ENCODE assay signal across 9 cellular contexts in genomic region chr19:15869109-15869555, GRCh38. TPM values are rescaled to one million over a fixed set of nuclear protein-coding genes. Genes with fewer than 3 reads are reported as not detected.
DNase-seq lines count a peak whose midpoint lies in the region; ATAC-seq, FAIRE-seq and TF ChIP-seq lines count a peak whose summit lies in the region.
"Had no signal": no experiment of that assay in that cellular context is flagged by ENCODE, and none has a peak within 500 bp of the region (broad histone marks: within the 10 kb centered on the region; RNA-seq: fewer than 3 reads in every experiment).

No MANE protein-coding gene starts in this region.

- H3K9me3 ChIP-seq in DOHH2 (ENCODE audit: control insufficient read depth, insufficient read depth, low read length) (no peaks in the 10 kb centered on the region), T-helper 17 cell (ENCODE audit: control insufficient read depth, low read length, poor library complexity, severe bottlenecking) (no peaks in the 10 kb centered on the region), HepG2 (ENCODE audit: low read length) (no peaks in the 10 kb centered on the region), tibial nerve (no peaks in the 10 kb centered on the region)

- peak; percentile 57 for TF ChIP-seq RAD21 in HepG2 (CRISPR knock-in tag; IDR thresholded peaks at IDR 0.05)

- peaks cover 14% of the 10 kb centered on the region for H3K4me1 ChIP-seq in DOHH2 (ENCODE audit: control insufficient read depth, low read length)
- H3K4me1 ChIP-seq in KMS-11 (ENCODE audit: low read depth, poor library complexity, severe bottlenecking), result no peaks in the 10 kb centered on the region
- 0 out of 2 replicates have a peak, but pooled peaks cover 12% of the 10 kb centered on the region for H3K4me1 ChIP-seq in HepG2 (ENCODE audit: insufficient read depth, low read length)
- peaks cover 0 to 5% (median 0%) of the 10 kb centered on the region in 4 donors for H3K4me1 ChIP-seq in tibial nerve

- no peak overlapping the region for H3K27ac ChIP-seq in DOHH2 (ENCODE audit: low read depth, low read length)
- H3K27ac ChIP-seq in KMS-11, result no peak overlapping the region
- no peak overlapping the region for H3K27ac ChIP-seq in HepG2 (ENCODE audit: extremely low read length, insufficient read depth, low read length)
- H3K27ac ChIP-seq in tibial nerve, result no peak overlapping the region

- H2AFZ ChIP-seq in KMS-11 (ENCODE audit: low read depth), result no peak overlapping the region
- no peak overlapping the region for H2AFZ ChIP-seq in HepG2 (ENCODE audit: low read length)

- H3K27me3 Mint-ChIP-seq in T-helper 17 cell, result peaks cover 14% of the 10 kb centered on the region

- intact Hi-C loops in HepG2 (cut with micrococcal nuclease; ENCODE audit: unreplicated experiment), result loop anchor here (1.0 kb wide), 1 partner anchor 240 kb away; no protein-coding TSS in a partner anchor

- WGBS in HepG2 (ENCODE audit: low lambda C conversion rate), result 2% methylated on average over 3 of the region's 3 CpGs
- 3% methylated on average over 3 of the region's 3 CpGs for WGBS in tibial nerve, 2 donors

- in situ Hi-C loops in HepG2 (cut with HindIII; ENCODE audit: extremely low pct_ligation_motif_present, low pct_unique_long_range_greater_than_20kb), result no loop called here

- peak; percentile 37 for TF ChIP-seq CTCF in DOHH2 (IDR thresholded peaks at IDR 0.05; ENCODE audit: low read depth, low read length, poor library complexity, severe bottlenecking)
- TF ChIP-seq CTCF in KMS-11 (conservative IDR thresholded peaks at IDR 0.05; ENCODE audit: low read depth, low read length), result peak; percentile 53; the same call in 1 of the 2 replicates
- TF ChIP-seq CTCF in bronchial epithelial cell (IDR thresholded peaks at IDR 0.05; ENCODE audit: insufficient read depth, low read length, severe bottlenecking), result peak; percentile 79
- TF ChIP-seq CTCF in HepG2 (CRISPR knock-in tag; IDR thresholded peaks at IDR 0.05), result peak; percentile 72
- peak; percentile 40 to 65 (median 51) for TF ChIP-seq CTCF in tibial nerve (IDR thresholded peaks at IDR 0.05)

- peak overlapping the region; percentile 5 for H3K4me3 Mint-ChIP-seq in T-helper 17 cell

- no peaks in the 10 kb centered on the region for H3K36me3 Mint-ChIP-seq in T-helper 17 cell (ENCODE audit: low read depth)

- ATAC-seq in T-helper 17 cell (peak; percentile 81), HepG2 (peak; percentile 93), HG02642 (IDR thresholded peaks at IDR 0.05; ENCODE audit: poor library complexity, unreplicated experiment) (no peak), HG02623 (IDR thresholded peaks at IDR 0.05; ENCODE audit: unreplicated experiment) (no peak)

- no peak overlapping the region for H3K27ac Mint-ChIP-seq in T-helper 17 cell

- FAIRE-seq in bronchial epithelial cell (lab: Jason Lieb, UNC), result peak; percentile 91
- peak; percentile 88 for FAIRE-seq in HepG2 (lab: Jason Lieb, UNC)

- no peaks in the 10 kb centered on the region for H3F3A ChIP-seq in DOHH2 (ENCODE audit: control insufficient read depth, insufficient read depth)

- no peaks in the 10 kb centered on the region for H3K79me2 ChIP-seq in DOHH2 (ENCODE audit: control insufficient read depth, low read length)
- H3K79me2 ChIP-seq in KMS-11 (ENCODE audit: insufficient read depth, low read depth), result no peaks in the 10 kb centered on the region
- H3K79me2 ChIP-seq in HepG2 (ENCODE audit: insufficient read depth, low read length), result no peaks in the 10 kb centered on the region

- TF ChIP-seq POLR2A in HepG2 (IDR thresholded peaks at IDR 0.05; ENCODE audit: insufficient read depth in 1 of 2, low read depth in 2 of 2, low read length in 2 of 2), result no peak
- TF ChIP-seq POLR2A in tibial nerve (IDR thresholded peaks at IDR 0.05), result no peak

- H3K4me3 ChIP-seq in DOHH2 (ENCODE audit: low read length) (no peak overlapping the region), KMS-11 (IDR thresholded peaks at IDR 0.05; ENCODE audit: insufficient read depth, low read depth, low read length) (no peak overlapping the region), bronchial epithelial cell (ENCODE audit: low read depth, low read length) (no peak overlapping the region), HepG2 (replicated peaks in 1 of 3; ENCODE audit: insufficient read depth in 1 of 3, low read depth in 2 of 3, low read length in 3 of 3) (no peak overlapping the region), tibial nerve (no peak overlapping the region)

- H3K4me1 Mint-ChIP-seq in T-helper 17 cell, result peaks cover 9% of the 10 kb centered on the region

- H3K36me3 ChIP-seq in DOHH2 (ENCODE audit: control insufficient read depth, low read length) (no peaks in the 10 kb centered on the region), KMS-11 (ENCODE audit: insufficient read depth) (no peaks in the 10 kb centered on the region), bronchial epithelial cell (ENCODE audit: control insufficient read depth, insufficient read depth, low read length) (no peaks in the 10 kb centered on the region), HepG2 (replicated peaks in 1 of 2; ENCODE audit: control insufficient read depth in 1 of 2, insufficient read depth in 2 of 2, low read length in 2 of 2) (no peaks in the 10 kb centered on the region), tibial nerve (no peaks in the 10 kb centered on the region)

- H3K4me2 ChIP-seq in DOHH2 (ENCODE audit: low read length) (no peak overlapping the region), KMS-11 (no peak overlapping the region), HepG2 (ENCODE audit: low read depth, low read length) (no peak overlapping the region)

- POLR2A ChIA-PET in HepG2 (lab: Yijun Ruan, JAX), result no interaction called here

- H3K9ac ChIP-seq in KMS-11 (no peak overlapping the region), HepG2 (ENCODE audit: insufficient read depth, low read depth, low read length) (no peak overlapping the region)

- TF ChIP-seq EP300 in HepG2 (IDR thresholded peaks at IDR 0.05; ENCODE audit: low read depth in 2 of 2, low read length in 2 of 2) (no peak), HepG2 (CRISPR knock-in tag; IDR thresholded peaks at IDR 0.05; ENCODE audit: borderline replicate concordance) (no peak), tibial nerve (IDR thresholded peaks at IDR 0.05) (no peak)

- peak in 1 of 3 donors; percentile 12 for DNase-seq in T-helper 17 cell
- peak; percentile 92 for DNase-seq in bronchial epithelial cell (ENCODE audit: low read depth)
- DNase-seq in HepG2 (ENCODE audit: low spot score), result peak; percentile 60
- peak in 1 of 2 donors; percentile 36 for DNase-seq in tibial nerve (ENCODE audit: low spot score in 2 of 2)

- no peaks in the 10 kb centered on the region for H3K9me2 ChIP-seq in DOHH2 (replicated peaks; ENCODE audit: control insufficient read depth, low read length)

- CTCF ChIA-PET in HepG2 (lab: Yijun Ruan, JAX; ENCODE audit: low intra/inter-chr PET ratio, low total read pairs), result interaction anchor here (1.4 kb wide), 1 partner anchor 240 kb away, joined by 12 read pairs; no protein-coding TSS in a partner anchor

- no peaks in the 10 kb centered on the region for H4K20me1 ChIP-seq in DOHH2 (ENCODE audit: control insufficient read depth, insufficient read depth, low read depth, low read length)
- H4K20me1 ChIP-seq in KMS-11 (ENCODE audit: insufficient read depth), result no peaks in the 10 kb centered on the region
- no peaks in the 10 kb centered on the region for H4K20me1 ChIP-seq in HepG2 (ENCODE audit: insufficient read depth, low read length)

- H3K27me3 ChIP-seq in DOHH2 (ENCODE audit: control insufficient read depth, low read length), result no peaks in the 10 kb centered on the region
- H3K27me3 ChIP-seq in KMS-11 (ENCODE audit: insufficient read depth, low read depth), result peaks cover 12% of the 10 kb centered on the region; the same call in 1 of the 2 replicates
- H3K27me3 ChIP-seq in bronchial epithelial cell (ENCODE audit: control insufficient read depth, insufficient read depth, low read length), result no peaks in the 10 kb centered on the region
- no peaks in the 10 kb centered on the region for H3K27me3 ChIP-seq in HepG2 (ENCODE audit: control insufficient read depth in 1 of 2, insufficient read depth in 2 of 2, low read length in 2 of 2)
- peaks cover 0 to 11% of the 10 kb centered on the region in 2 donors for H3K27me3 ChIP-seq in tibial nerve

- BruUV-seq in HepG2 (replicated peaks; lab: Mats Ljungman, UMichigan), result no TSS peak

RNA-seq across cellular contexts. Expression of gene CYP4F2, which starts 28.7 kb away (rescaled TPM):
- total RNA-seq in T-helper 17 cell, result not detected
- total RNA-seq in bronchial epithelial cell, result under 0.01 TPM in 1 of 2 replicates, not detected in the other
- total RNA-seq in HepG2 (2016; rRNA removed; fragmentation: Illumina TruSeq; extraction: Trizol), result 0.42 and 3.7 TPM in 2 replicates
- 0.51 and 0.71 TPM in 2 replicates for total RNA-seq in HepG2 (2016; cell fraction: cytosol; rRNA removed; fragmentation: Illumina TruSeq; extraction: Trizol; ENCODE audit: low read depth)
- total RNA-seq in HepG2 (2016; cell fraction: insoluble cytoplasmic fraction; rRNA removed; fragmentation: Illumina TruSeq; extraction: Trizol), result 0.73 and 3.5 TPM in 2 replicates
- total RNA-seq in HepG2 (2016; cell fraction: membrane; rRNA removed; fragmentation: Illumina TruSeq; extraction: Trizol), result 1.1 and 1.2 TPM in 2 replicates
- total RNA-seq in HepG2 (2016; cell fraction: nucleus; rRNA removed; fragmentation: Illumina TruSeq; extraction: Trizol), result 3.8 and 5.4 TPM in 2 replicates
- polyA plus RNA-seq in HepG2 (2011; rRNA removed), result 3.9 and 9.7 TPM in 2 replicates
- 2.4 and 4.6 TPM in 2 replicates for polyA plus RNA-seq in HepG2 (2011; cell fraction: cytosol; rRNA removed)
- 36.0 and 60.0 TPM in 2 replicates for polyA plus RNA-seq in HepG2 (2011; cell fraction: nucleus; rRNA removed)
- polyA plus RNA-seq in HepG2 (2012), result 7.6 and 9.3 TPM in 2 replicates
- 0.22 and 0.41 TPM in 2 replicates for polyA plus RNA-seq in HepG2 (2016; cell fraction: cytosol; fragmentation: Illumina TruSeq; extraction: Trizol; ENCODE audit: low read depth)
- 1.0 and 1.4 TPM in 2 replicates for polyA plus RNA-seq in HepG2 (2016; cell fraction: insoluble cytoplasmic fraction; fragmentation: Illumina TruSeq; extraction: Trizol; ENCODE audit: low read depth)
- polyA plus RNA-seq in HepG2 (2016; cell fraction: membrane; fragmentation: Illumina TruSeq; extraction: Trizol; ENCODE audit: low read depth), result 0.42 and 0.50 TPM in 2 replicates
- 15.4 and 16.1 TPM in 2 replicates for polyA plus RNA-seq in HepG2 (2016; cell fraction: nucleus; fragmentation: Illumina TruSeq; extraction: Trizol; ENCODE audit: insufficient read depth, low read depth)
- polyA minus RNA-seq in HepG2 (2011; rRNA and poly(A)+ RNA removed; ENCODE audit: low replicate concordance), result 0.23 and 11.4 TPM in 2 replicates
- 2.1 and 4.8 TPM in 2 replicates for polyA minus RNA-seq in HepG2 (2011; cell fraction: cytosol; rRNA and poly(A)+ RNA removed)
- polyA minus RNA-seq in HepG2 (2011; cell fraction: nucleus; rRNA and poly(A)+ RNA removed), result 9.1 and 18.6 TPM in 2 replicates
- not detected for total RNA-seq in tibial nerve

RNA-seq across cellular contexts. Expression of gene OR10H1, which starts 53.7 kb away (rescaled TPM):
- under 1 TPM in 1 of 2 donors, not detected in 1; 0.07 TPM for total RNA-seq in T-helper 17 cell
- not detected in 2 replicates for total RNA-seq in bronchial epithelial cell
- total RNA-seq in HepG2 (2016; rRNA removed; fragmentation: Illumina TruSeq; extraction: Trizol), result not detected in 2 replicates
- total RNA-seq in HepG2 (2016; cell fraction: cytosol; rRNA removed; fragmentation: Illumina TruSeq; extraction: Trizol; ENCODE audit: low read depth), result not detected in 2 replicates
- not detected in 2 replicates for total RNA-seq in HepG2 (2016; cell fraction: insoluble cytoplasmic fraction; rRNA removed; fragmentation: Illumina TruSeq; extraction: Trizol)
- not detected in 2 replicates for total RNA-seq in HepG2 (2016; cell fraction: membrane; rRNA removed; fragmentation: Illumina TruSeq; extraction: Trizol)
- total RNA-seq in HepG2 (2016; cell fraction: nucleus; rRNA removed; fragmentation: Illumina TruSeq; extraction: Trizol), result not detected in 2 replicates
- not detected in 2 replicates for polyA plus RNA-seq in HepG2 (2011; rRNA removed)
- polyA plus RNA-seq in HepG2 (2011; cell fraction: cytosol; rRNA removed), result not detected in 2 replicates
- polyA plus RNA-seq in HepG2 (2011; cell fraction: nucleus; rRNA removed), result not detected in 2 replicates
- polyA plus RNA-seq in HepG2 (2012), result not detected in 2 replicates
- not detected in 2 replicates for polyA plus RNA-seq in HepG2 (2016; cell fraction: cytosol; fragmentation: Illumina TruSeq; extraction: Trizol; ENCODE audit: low read depth)
- not detected in 2 replicates for polyA plus RNA-seq in HepG2 (2016; cell fraction: insoluble cytoplasmic fraction; fragmentation: Illumina TruSeq; extraction: Trizol; ENCODE audit: low read depth)
- polyA plus RNA-seq in HepG2 (2016; cell fraction: membrane; fragmentation: Illumina TruSeq; extraction: Trizol; ENCODE audit: low read depth), result not detected in 2 replicates
- not detected in 2 replicates for polyA plus RNA-seq in HepG2 (2016; cell fraction: nucleus; fragmentation: Illumina TruSeq; extraction: Trizol; ENCODE audit: insufficient read depth, low read depth)
- polyA minus RNA-seq in HepG2 (2011; rRNA and poly(A)+ RNA removed; ENCODE audit: low replicate concordance), result 0.05 TPM in 1 of 2 replicates, not detected in the other
- not detected in 2 replicates for polyA minus RNA-seq in HepG2 (2011; cell fraction: cytosol; rRNA and poly(A)+ RNA removed)
- not detected in 2 replicates for polyA minus RNA-seq in HepG2 (2011; cell fraction: nucleus; rRNA and poly(A)+ RNA removed)
- total RNA-seq in tibial nerve, result not detected
- total RNA-seq: activated CD8-positive, alpha-beta memory T cell treated with anti-CD3 and anti-CD28 coated beads for 36 hours had no signal

Comparison
In these comparisons a context has a peak if more than half of its experiments do, and no peak if none do; other contexts are left out.
1. ATAC-seq: peak in T-helper 17 cell (single experiment) and HepG2 (single experiment); none in HG02642 (single experiment) and HG02623 (single experiment).
2. Peak in every context shown above with its lines, with median percentiles within 50 percentile points of each other: CTCF ChIP-seq.